ENCODE assay signal across 19 cellular contexts in genomic region chr3:126569390-126569975, GRCh38. TPM values are rescaled to one million over a fixed set of nuclear protein-coding genes. Genes with fewer than 3 reads are reported as not detected.
DNase-seq lines count a peak whose midpoint lies in the region; ATAC-seq lines count a peak whose summit lies in the region.
"Had no signal": no experiment of that assay in that cellular context is flagged by ENCODE, and none has a peak within 500 bp of the region (broad histone marks: within the 10 kb centered on the region; RNA-seq: fewer than 3 reads in every experiment).

No MANE protein-coding gene starts in this region.

- no peak overlapping the region for H4K8ac ChIP-seq in neuronal stem cell (ENCODE audit: low read depth, low read length)

- no peaks in the 10 kb centered on the region for H3K9me3 ChIP-seq in neuronal stem cell (replicated peaks in 1 of 2; ENCODE audit: control insufficient read depth in 2 of 2, insufficient read depth in 1 of 2, low read depth in 1 of 2, low read length in 2 of 2)
- H3K9me3 ChIP-seq: A549, BLaER1, HAP-1 had no signal

- H2BK15ac ChIP-seq in neuronal stem cell (ENCODE audit: low read length): peak overlapping the region; percentile 73

- H2BK5ac ChIP-seq in neuronal stem cell (ENCODE audit: low read length): no peak overlapping the region

- no peak overlapping the region for H4K91ac ChIP-seq in neuronal stem cell (ENCODE audit: low read depth, low read length, poor library complexity)

- H2AK5ac ChIP-seq in neuronal stem cell (ENCODE audit: low read depth, low read length): peak overlapping the region; percentile 25

- H3K27ac Mint-ChIP-seq in activated CD4-positive, alpha-beta T cell treated with anti-CD3 and anti-CD28 coated beads, Interleukin-2, amount 10 ng/mL, durations not matched to agents 24 days and 14 days: no peak overlapping the region
- H3K27ac Mint-ChIP-seq: IgD-negative memory B cell had no signal

- WGBS in neuronal stem cell (ENCODE audit: extremely low coverage in 2 of 2, insufficient read length in 2 of 2, insufficient replicate concordance in 1 of 2), 2 donors: no CpG with 5 or more reads among the region's 9 CpGs

- H3K18ac ChIP-seq in neuronal stem cell (ENCODE audit: low read length): peak overlapping the region; percentile 65

- H3K27me3 ChIP-seq in neuronal stem cell (ENCODE audit: control insufficient read depth in 3 of 3, insufficient read depth in 3 of 3, low read depth in 1 of 3, low read length in 3 of 3): peaks cover 0 to 8% (median 0%) of the 10 kb centered on the region in 3 experiments
- H3K27me3 ChIP-seq: BLaER1 had no signal

- no peaks in the 10 kb centered on the region for H3K36me3 Mint-ChIP-seq in activated CD4-positive, alpha-beta T cell treated with anti-CD3 and anti-CD28 coated beads, Interleukin-2, amount 10 ng/mL, durations not matched to agents 24 days and 14 days (ENCODE audit: low read depth)
- H3K36me3 Mint-ChIP-seq: CD14-positive monocyte; CD4-positive, alpha-beta memory T cell; IgD-negative memory B cell had no signal

- H3K36me3 ChIP-seq in neuronal stem cell (replicated peaks in 1 of 2; ENCODE audit: control insufficient read depth in 2 of 2, insufficient read depth in 2 of 2, low read length in 2 of 2): no peaks in the 10 kb centered on the region
- H3K36me3 ChIP-seq: BLaER1, HAP-1 had no signal

- no peaks in the 10 kb centered on the region for H3K79me1 ChIP-seq in neuronal stem cell (ENCODE audit: low read depth, low read length)

- no peak overlapping the region for H3K23ac ChIP-seq in neuronal stem cell (ENCODE audit: low read depth, low read length, poor library complexity)

- peaks cover 7% of the 10 kb centered on the region for H3K27me3 Mint-ChIP-seq in activated CD4-positive, alpha-beta T cell treated with anti-CD3 and anti-CD28 coated beads, Interleukin-2, amount 10 ng/mL, durations not matched to agents 24 days and 14 days

- no peaks in the 10 kb centered on the region for H3K9me3 Mint-ChIP-seq in activated CD4-positive, alpha-beta T cell treated with anti-CD3 and anti-CD28 coated beads, Interleukin-2, amount 10 ng/mL, durations not matched to agents 24 days and 14 days
- H3K9me3 Mint-ChIP-seq: CD14-positive monocyte, IgD-negative memory B cell had no signal

- H3K4me1 Mint-ChIP-seq in activated CD4-positive, alpha-beta T cell treated with anti-CD3 and anti-CD28 coated beads, Interleukin-2, amount 10 ng/mL, durations not matched to agents 24 days and 14 days: no peaks in the 10 kb centered on the region
- H3K4me1 Mint-ChIP-seq: CD14-positive monocyte; CD4-positive, alpha-beta memory T cell; IgD-negative memory B cell had no signal

- H3K4me2 ChIP-seq in neuronal stem cell (ENCODE audit: insufficient read depth, low read length, poor library complexity, severe bottlenecking): peak overlapping the region; percentile 0
- H3K4me2 ChIP-seq: A549, BLaER1 had no signal

- H3K4me1 ChIP-seq in neuronal stem cell (ENCODE audit: control insufficient read depth in 2 of 2, insufficient read depth in 1 of 2, low read depth in 1 of 2, low read length in 2 of 2): peaks cover 3 to 12% of the 10 kb centered on the region in 2 donors
- H3K4me1 ChIP-seq: HAP-1 had no signal

- H2BK120ac ChIP-seq in neuronal stem cell (ENCODE audit: low read depth, low read length): no peak overlapping the region

- H3K9ac ChIP-seq in neuronal stem cell (ENCODE audit: low read depth, low read length, poor library complexity): no peak overlapping the region
- H3K9ac ChIP-seq: BLaER1 had no signal

- intact Hi-C loops in activated CD4-positive, alpha-beta T cell treated with anti-CD3 and anti-CD28 coated beads, Interleukin-2, amount 10 ng/mL, durations not matched to agents 24 days and 14 days (cut with micrococcal nuclease): no loop called here

- H2BK12ac ChIP-seq in neuronal stem cell (ENCODE audit: low read length): no peak overlapping the region

- no peak overlapping the region for H3K27ac ChIP-seq in neuronal stem cell (replicated peaks; ENCODE audit: low read length)
- H3K27ac ChIP-seq: 22Rv1, A549, BLaER1 had no signal

- DNase-seq in activated CD4-positive, alpha-beta T cell treated with anti-CD3 and anti-CD28 coated beads, Interleukin-2, amount 10 ng/mL, durations not matched to agents 24 days and 14 days: peak; percentile 46
- no peak for DNase-seq in activated CD4-positive, alpha-beta T cell treated with anti-CD3 and anti-CD28 coated beads, Interleukin-2, amount 50 U/mL, for 1 hour
- DNase-seq in GM03348 (ENCODE audit: low spot score): peak; percentile 2
- peak; percentile 22 to 51 for DNase-seq in cerebellar nuclear complex (lab: John Stamatoyannopoulos, UW)
- no peak for DNase-seq in neuronal stem cell (ENCODE audit: low spot score)
- no peak for DNase-seq in NCI-H187 treated with DMSO at 0.1 percent for 48 hours (lab: John Stamatoyannopoulos, UW)
- no peak for DNase-seq in NCI-H1436 (lab: John Stamatoyannopoulos, UW)
- DNase-seq: CD4-positive, alpha-beta memory T cell; DMS153; DMS79 treated with DMSO at 0.1 percent for 48 hours had no signal

- H3K4me3 ChIP-seq in neuronal stem cell (ENCODE audit: low read length in 2 of 2): no peak overlapping the region
- H3K4me3 ChIP-seq: A549, BLaER1, HAP-1 had no signal

- no peak for ATAC-seq in HG02973 (IDR thresholded peaks at IDR 0.05; ENCODE audit: unreplicated experiment)

- H3K4me3 Mint-ChIP-seq in activated CD4-positive, alpha-beta T cell treated with anti-CD3 and anti-CD28 coated beads, Interleukin-2, amount 10 ng/mL, durations not matched to agents 24 days and 14 days: no peak overlapping the region
- H3K4me3 Mint-ChIP-seq: CD14-positive monocyte; CD4-positive, alpha-beta memory T cell; IgD-negative memory B cell had no signal

- H3K4ac ChIP-seq in neuronal stem cell (ENCODE audit: low read length): no peak overlapping the region

- H2AFZ ChIP-seq in neuronal stem cell (ENCODE audit: low read length): peak overlapping the region; percentile 51

- peak overlapping the region; percentile 76 for H3K14ac ChIP-seq in neuronal stem cell (ENCODE audit: low read length)

RNA-seq across cellular contexts. Expression of gene C3orf22, which starts 10.8 kb away (rescaled TPM):
- total RNA-seq in activated CD4-positive, alpha-beta T cell treated with anti-CD3 and anti-CD28 coated beads, Interleukin-2, amount 10 ng/mL, durations not matched to agents 24 days and 14 days: not detected in 2 replicates
- 0.03 TPM for polyA plus RNA-seq in neuronal stem cell (2013, experiment 1 of 2)
- polyA plus RNA-seq in neuronal stem cell (2013, experiment 2 of 2): not detected
- total RNA-seq: CD4-positive, alpha-beta memory T cell; H1; HepG2 had no signal
- polyA plus RNA-seq: A549; CD14-positive monocyte; CD4-positive, alpha-beta memory T cell; H1; HepG2; IgD-negative memory B cell had no signal

RNA-seq across cellular contexts. Expression of gene CHST13, which starts 45.5 kb away (rescaled TPM):
- not detected in 2 replicates for total RNA-seq in activated CD4-positive, alpha-beta T cell treated with anti-CD3 and anti-CD28 coated beads, Interleukin-2, amount 10 ng/mL, durations not matched to agents 24 days and 14 days
- 1.4 TPM for polyA plus RNA-seq in neuronal stem cell (2013, experiment 1 of 2)
- polyA plus RNA-seq in neuronal stem cell (2013, experiment 2 of 2): 1.6 TPM
- polyA plus RNA-seq: CD4-positive, alpha-beta memory T cell; IgD-negative memory B cell had no signal

RNA-seq across cellular contexts. Expression of gene UROC1, which starts 51.9 kb away (rescaled TPM):
- not detected in 2 replicates for total RNA-seq in activated CD4-positive, alpha-beta T cell treated with anti-CD3 and anti-CD28 coated beads, Interleukin-2, amount 10 ng/mL, durations not matched to agents 24 days and 14 days
- not detected for polyA plus RNA-seq in neuronal stem cell (2013, experiment 1 of 2)
- polyA plus RNA-seq in neuronal stem cell (2013, experiment 2 of 2): 0.03 TPM
- total RNA-seq: CD4-positive, alpha-beta memory T cell; H1 had no signal
- polyA plus RNA-seq: A549; CD14-positive monocyte; CD4-positive, alpha-beta memory T cell; IgD-negative memory B cell had no signal

Comparison
In these comparisons a context has a peak if more than half of its experiments do, and no peak if none do; other contexts are left out.
1. DNase-seq: peak in activated CD4-positive, alpha-beta T cell treated with anti-CD3 and anti-CD28 coated beads, Interleukin-2, amount 10 ng/mL, durations not matched to agents 24 days and 14 days (single experiment), GM03348 (single experiment) and cerebellar nuclear complex (2 of 2); none in activated CD4-positive, alpha-beta T cell treated with anti-CD3 and anti-CD28 coated beads, Interleukin-2, amount 50 U/mL, for 1 hour (single experiment), neuronal stem cell (single experiment), NCI-H187 treated with DMSO at 0.1 percent for 48 hours (single experiment) and NCI-H1436 (single experiment).